In the genomic region with DNA sequence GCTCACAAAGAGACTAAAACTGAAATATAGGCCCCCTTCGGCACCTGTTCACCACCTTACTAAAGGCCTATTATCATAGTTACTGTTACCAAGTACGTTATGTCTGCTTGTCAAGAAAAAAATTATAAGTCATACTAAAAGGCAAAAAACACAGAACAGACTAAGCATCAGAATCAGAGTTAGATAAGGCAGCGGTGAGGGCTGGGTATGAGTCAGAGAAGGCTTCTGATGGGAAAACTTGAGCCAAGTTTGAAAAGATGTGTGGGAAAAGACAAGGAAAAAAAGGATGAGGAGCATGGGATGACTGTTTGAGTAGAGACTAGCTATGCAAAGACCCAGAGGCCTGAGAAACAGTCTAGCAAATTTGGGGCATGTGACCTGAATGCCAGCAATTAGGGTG, we compare ENCODE assay signal across 30 cellular contexts.
DNase-seq lines count a peak whose midpoint lies in the region; ATAC-seq and TF ChIP-seq lines count a peak whose summit lies in the region.
"Had no signal": no experiment of that assay in that cellular context is flagged by ENCODE, and none has a peak within 500 bp of the region (broad histone marks: within the 10 kb centered on the region; RNA-seq: fewer than 3 reads in every experiment).

No MANE protein-coding gene starts in this region.

- no peak overlapping the region for H2AK5ac ChIP-seq in neuronal stem cell (ENCODE audit: low read depth, low read length)

- no peak overlapping the region for H3K23ac ChIP-seq in neuronal stem cell (ENCODE audit: low read depth, low read length, poor library complexity)

- H3K27me3 ChIP-seq in GM23338 (ENCODE audit: insufficient read depth) (no peaks in the 10 kb centered on the region), neuronal stem cell (ENCODE audit: control insufficient read depth in 3 of 3, insufficient read depth in 3 of 3, low read depth in 1 of 3, low read length in 3 of 3) (no peaks in the 10 kb centered on the region)
- H3K27me3 ChIP-seq: BLaER1, gastroesophageal sphincter, neutrophil, thyroid gland, vagina had no signal

- no peak overlapping the region for H3K9ac ChIP-seq in neuronal stem cell (ENCODE audit: low read depth, low read length, poor library complexity)
- H3K9ac ChIP-seq: BLaER1 had no signal

- no peak overlapping the region for H3K4me3 Mint-ChIP-seq in GM23338
- H3K4me3 Mint-ChIP-seq: effector memory CD8-positive, alpha-beta T cell; stimulated activated naive CD8-positive, alpha-beta T cell treated with anti-CD3 and anti-CD28 coated beads, Interleukin-15, Interleukin-2, amounts not matched to agents 100 ng/mL and 50 ng/mL, for 24 hours had no signal

- H2BK12ac ChIP-seq in neuronal stem cell (ENCODE audit: low read length): no peak overlapping the region

- ATAC-seq in GM23338: no peak
- ATAC-seq: effector memory CD8-positive, alpha-beta T cell; gastroesophageal sphincter; left lobe of liver; psoas muscle had no signal

- WGBS in neuronal stem cell (ENCODE audit: extremely low coverage in 2 of 2, insufficient read length in 2 of 2, insufficient replicate concordance in 1 of 2), 2 donors: no CpG with 5 or more reads among the region's 3 CpGs

- H3K27ac Mint-ChIP-seq in GM23338: no peak overlapping the region
- H3K27ac Mint-ChIP-seq: effector memory CD8-positive, alpha-beta T cell; stimulated activated naive CD8-positive, alpha-beta T cell treated with anti-CD3 and anti-CD28 coated beads, Interleukin-15, Interleukin-2, amounts not matched to agents 100 ng/mL and 50 ng/mL, for 24 hours had no signal

- H4K91ac ChIP-seq in neuronal stem cell (ENCODE audit: low read depth, low read length, poor library complexity): no peak overlapping the region

- H2BK5ac ChIP-seq in neuronal stem cell (ENCODE audit: low read length): no peak overlapping the region

- no peaks in the 10 kb centered on the region for H3K9me3 ChIP-seq in neuronal stem cell (replicated peaks in 1 of 2; ENCODE audit: control insufficient read depth in 2 of 2, insufficient read depth in 1 of 2, low read depth in 1 of 2, low read length in 2 of 2)
- H3K9me3 ChIP-seq: BLaER1, gastroesophageal sphincter, neutrophil, psoas muscle, thyroid gland, vagina had no signal

- no peak overlapping the region for H3K4ac ChIP-seq in neuronal stem cell (ENCODE audit: low read length)

- no peaks in the 10 kb centered on the region for H3K79me1 ChIP-seq in neuronal stem cell (ENCODE audit: low read depth, low read length)

- H3K9me2 ChIP-seq in GM23338 (ENCODE audit: insufficient read depth): no peaks in the 10 kb centered on the region

- no peaks in the 10 kb centered on the region for H3K79me2 ChIP-seq in GM23338 (replicated peaks; ENCODE audit: insufficient read depth)

- H3F3A ChIP-seq in GM23338 (replicated peaks; ENCODE audit: low read depth): no peaks in the 10 kb centered on the region

- no peaks in the 10 kb centered on the region for H3K4me1 ChIP-seq in GM23338 (ENCODE audit: insufficient read depth)
- no peaks in the 10 kb centered on the region for H3K4me1 ChIP-seq in neuronal stem cell (ENCODE audit: control insufficient read depth in 2 of 2, insufficient read depth in 1 of 2, low read depth in 1 of 2, low read length in 2 of 2)
- H3K4me1 ChIP-seq: BLaER1, gastroesophageal sphincter, psoas muscle, thyroid gland, vagina had no signal

- H2BK15ac ChIP-seq in neuronal stem cell (ENCODE audit: low read length): no peak overlapping the region

- no peaks in the 10 kb centered on the region for H3K4me1 Mint-ChIP-seq in GM23338

- H2AFZ ChIP-seq in GM23338 (no peak overlapping the region), neuronal stem cell (ENCODE audit: low read length) (no peak overlapping the region)

- H4K8ac ChIP-seq in neuronal stem cell (ENCODE audit: low read depth, low read length): no peak overlapping the region

- H3K4me3 ChIP-seq in AG10803 (ENCODE audit: low read length) (no peak overlapping the region), cardiac fibroblast (replicated peaks in 1 of 2; ENCODE audit: low read depth in 2 of 2, low read length in 2 of 2) (no peak overlapping the region), GM23338 (no peak overlapping the region), neuronal stem cell (ENCODE audit: low read length in 2 of 2) (no peak overlapping the region)
- H3K4me3 ChIP-seq: BLaER1, coronary artery, gastroesophageal sphincter, psoas muscle, SK-N-MC, thyroid gland, vagina had no signal

- H3K36me3 ChIP-seq in GM23338 (ENCODE audit: insufficient read depth) (no peaks in the 10 kb centered on the region), neuronal stem cell (replicated peaks in 1 of 2; ENCODE audit: control insufficient read depth in 2 of 2, insufficient read depth in 2 of 2, low read length in 2 of 2) (no peaks in the 10 kb centered on the region)
- H3K36me3 ChIP-seq: BLaER1, gastroesophageal sphincter, neutrophil, thyroid gland, vagina had no signal

- H3K18ac ChIP-seq in neuronal stem cell (ENCODE audit: low read length): no peak overlapping the region

- H4K20me1 ChIP-seq in GM23338 (replicated peaks; ENCODE audit: insufficient read depth): no peaks in the 10 kb centered on the region
- H4K20me1 ChIP-seq: BLaER1 had no signal

- TF ChIP-seq CTCF in AG10803 (conservative IDR thresholded peaks at IDR 0.05; ENCODE audit: low read length) (no peak), cardiac fibroblast (IDR thresholded peaks at IDR 0.05; ENCODE audit: low read depth, low read length) (no peak), GM23338 (conservative IDR thresholded peaks at IDR 0.05; ENCODE audit: low read depth in 2 of 2) (no peak)

- H3K27me3 Mint-ChIP-seq in GM23338 (ENCODE audit: insufficient read depth, low read depth, poor library complexity): no peaks in the 10 kb centered on the region
- H3K27me3 Mint-ChIP-seq: effector memory CD8-positive, alpha-beta T cell; stimulated activated naive CD8-positive, alpha-beta T cell treated with anti-CD3 and anti-CD28 coated beads, Interleukin-15, Interleukin-2, amounts not matched to agents 100 ng/mL and 50 ng/mL, for 24 hours had no signal

- H2BK120ac ChIP-seq in neuronal stem cell (ENCODE audit: low read depth, low read length): no peak overlapping the region

- H3K14ac ChIP-seq in neuronal stem cell (ENCODE audit: low read length): no peak overlapping the region

- DNase-seq in AG10803 (ENCODE audit: low read depth): peak; percentile 30
- DNase-seq in NCI-H226: peak; percentile 94
- peak; percentile 44 to 63 for DNase-seq in cardiac fibroblast (ENCODE audit: low read depth in 2 of 2)
- DNase-seq in non-pigmented ciliary epithelial cell (ENCODE audit: low read depth): peak; percentile 80
- no peak for DNase-seq in D341Med (ENCODE audit: low spot score)
- DNase-seq in GM23338 (ENCODE audit: low spot score): no peak
- DNase-seq in neuronal stem cell (ENCODE audit: low spot score): no peak
- DNase-seq in SW 1271 (lab: John Stamatoyannopoulos, UW): no peak
- DNase-seq: activated CD4-positive, alpha-beta T cell treated with anti-CD3 and anti-CD28 coated beads for 4 hours; activated effector memory CD4-positive, alpha-beta T cell treated with anti-CD3 and anti-CD28 coated beads, Interleukin-2, amount 50 U/mL, for 16 hours; effector memory CD8-positive, alpha-beta T cell; GDM1; HCEC 1CT; hippocampal formation; mesendoderm; NCI-H1436; NCI-H2081 treated with DMSO at 0.1 percent for 48 hours; NCI-H345; psoas muscle; T-helper 2 cell; thyroid gland had no signal

- H3K9me3 Mint-ChIP-seq in GM23338: no peaks in the 10 kb centered on the region

- H3K4me2 ChIP-seq in GM23338 (no peak overlapping the region), neuronal stem cell (ENCODE audit: insufficient read depth, low read length, poor library complexity, severe bottlenecking) (no peak overlapping the region)
- H3K4me2 ChIP-seq: BLaER1 had no signal

- H3K27ac ChIP-seq in GM23338 (ENCODE audit: low read depth) (no peak overlapping the region), neuronal stem cell (replicated peaks; ENCODE audit: low read length) (no peak overlapping the region)
- H3K27ac ChIP-seq: BLaER1, coronary artery, gastroesophageal sphincter, neutrophil, psoas muscle, RWPE1, SK-N-MC, thyroid gland, vagina had no signal

- no peaks in the 10 kb centered on the region for H3K36me3 Mint-ChIP-seq in GM23338 (ENCODE audit: low read depth)

TF ChIP-seq in GM23338, 12 proteins besides CTCF, POLR2A, EP300 and RAD21 (continues in another document):
- TF ChIP-seq ZNF331 (CRISPR knock-in tag; IDR thresholded peaks at IDR 0.05; ENCODE audit: low read depth) (no peak), ZNF114 (CRISPR knock-in tag; IDR thresholded peaks at IDR 0.05) (no peak), CREB1 (CRISPR knock-in tag; IDR thresholded peaks at IDR 0.05; ENCODE audit: low read depth) (no peak)
- TF ChIP-seq, protein P1, sequence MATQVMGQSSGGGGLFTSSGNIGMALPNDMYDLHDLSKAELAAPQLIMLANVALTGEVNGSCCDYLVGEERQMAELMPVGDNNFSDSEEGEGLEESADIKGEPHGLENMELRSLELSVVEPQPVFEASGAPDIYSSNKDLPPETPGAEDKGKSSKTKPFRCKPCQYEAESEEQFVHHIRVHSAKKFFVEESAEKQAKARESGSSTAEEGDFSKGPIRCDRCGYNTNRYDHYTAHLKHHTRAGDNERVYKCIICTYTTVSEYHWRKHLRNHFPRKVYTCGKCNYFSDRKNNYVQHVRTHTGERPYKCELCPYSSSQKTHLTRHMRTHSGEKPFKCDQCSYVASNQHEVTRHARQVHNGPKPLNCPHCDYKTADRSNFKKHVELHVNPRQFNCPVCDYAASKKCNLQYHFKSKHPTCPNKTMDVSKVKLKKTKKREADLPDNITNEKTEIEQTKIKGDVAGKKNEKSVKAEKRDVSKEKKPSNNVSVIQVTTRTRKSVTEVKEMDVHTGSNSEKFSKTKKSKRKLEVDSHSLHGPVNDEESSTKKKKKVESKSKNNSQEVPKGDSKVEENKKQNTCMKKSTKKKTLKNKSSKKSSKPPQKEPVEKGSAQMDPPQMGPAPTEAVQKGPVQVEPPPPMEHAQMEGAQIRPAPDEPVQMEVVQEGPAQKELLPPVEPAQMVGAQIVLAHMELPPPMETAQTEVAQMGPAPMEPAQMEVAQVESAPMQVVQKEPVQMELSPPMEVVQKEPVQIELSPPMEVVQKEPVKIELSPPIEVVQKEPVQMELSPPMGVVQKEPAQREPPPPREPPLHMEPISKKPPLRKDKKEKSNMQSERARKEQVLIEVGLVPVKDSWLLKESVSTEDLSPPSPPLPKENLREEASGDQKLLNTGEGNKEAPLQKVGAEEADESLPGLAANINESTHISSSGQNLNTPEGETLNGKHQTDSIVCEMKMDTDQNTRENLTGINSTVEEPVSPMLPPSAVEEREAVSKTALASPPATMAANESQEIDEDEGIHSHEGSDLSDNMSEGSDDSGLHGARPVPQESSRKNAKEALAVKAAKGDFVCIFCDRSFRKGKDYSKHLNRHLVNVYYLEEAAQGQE (IDR thresholded peaks at IDR 0.05; ENCODE audit: unreplicated experiment): no peak

Comparison
In these comparisons a context has a peak if more than half of its experiments do, and no peak if none do; other contexts are left out.
1. DNase-seq: peak in AG10803 (single experiment), NCI-H226 (single experiment), cardiac fibroblast (2 of 2) and non-pigmented ciliary epithelial cell (single experiment); none in D341Med (single experiment), GM23338 (single experiment), neuronal stem cell (single experiment) and SW 1271 (0 of 2).